In the genomic region with DNA sequence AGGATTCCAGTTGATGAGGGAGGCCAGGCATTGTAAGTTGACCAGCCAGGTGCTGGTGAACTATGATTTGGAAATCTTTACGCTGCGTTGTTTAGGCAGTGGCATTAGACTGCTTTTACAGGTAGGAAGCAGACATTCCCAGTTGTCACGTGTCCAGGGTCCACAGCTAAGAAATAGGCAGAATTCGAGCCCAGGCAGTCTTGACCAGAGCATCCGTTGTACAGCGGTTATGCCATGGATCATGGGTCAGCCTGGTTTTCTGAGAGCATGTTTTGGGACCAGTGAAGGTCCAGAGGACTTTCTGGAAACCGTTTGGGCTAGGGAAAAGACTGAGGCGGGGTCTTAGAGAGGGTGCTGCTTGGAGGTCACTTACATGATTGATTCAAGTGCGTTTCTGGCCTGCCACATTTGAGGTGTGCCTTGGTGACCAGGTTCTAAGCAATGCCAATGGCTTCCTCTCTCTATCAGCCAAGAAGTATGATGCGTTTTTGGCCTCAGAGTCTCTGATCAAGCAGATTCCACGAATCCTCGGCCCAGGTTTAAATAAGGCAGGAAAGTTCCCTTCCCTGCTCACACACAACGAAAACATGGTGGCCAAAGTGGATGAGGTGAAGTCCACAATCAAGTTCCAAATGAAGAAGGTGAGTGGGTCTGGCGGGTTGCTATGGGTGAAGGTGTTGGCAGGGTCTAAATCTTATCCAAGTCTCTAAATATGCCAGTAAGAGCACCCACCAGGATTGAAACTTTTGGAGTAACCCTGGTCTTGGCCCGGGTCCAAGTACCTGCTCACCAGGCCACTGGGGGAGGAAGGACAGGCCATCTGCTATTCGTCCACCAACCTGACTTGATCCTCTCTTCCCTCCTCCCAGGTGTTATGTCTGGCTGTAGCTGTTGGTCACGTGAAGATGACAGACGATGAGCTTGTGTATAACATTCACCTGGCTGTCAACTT, we compare ENCODE assay signal across 8 cellular contexts. TPM values are rescaled to one million over a fixed set of nuclear protein-coding genes. Genes with fewer than 3 reads are reported as not detected.
DNase-seq lines count a peak whose midpoint lies in the region; ATAC-seq and TF ChIP-seq lines count a peak whose summit lies in the region.

No MANE protein-coding gene starts in this region.

- DNase-seq in G401 (ENCODE audit: low spot score) (peak; percentile 41), NCI-H69 (lab: John Stamatoyannopoulos, UW) (peak; percentile 49), chondrocyte (ENCODE audit: low spot score) (no peak), naive B cell (no peak), NCI-H2227 (lab: John Stamatoyannopoulos, UW; ENCODE audit: unreplicated experiment) (no peak)

- no peak for TF ChIP-seq CTCF in chondrocyte (IDR thresholded peaks at IDR 0.05)

- H3K27me3 Mint-ChIP-seq in chondrocyte (ENCODE audit: low read depth): no peaks in the 10 kb centered on the region
- no peaks in the 10 kb centered on the region for H3K27me3 Mint-ChIP-seq in naive B cell

- peak overlapping the region; percentile 97 for H3K4me3 Mint-ChIP-seq in chondrocyte (ENCODE audit: unreplicated experiment)
- H3K4me3 Mint-ChIP-seq in naive B cell: peak overlapping the region; percentile 94 to 99 (median 98)

- H3K4me1 Mint-ChIP-seq in chondrocyte (ENCODE audit: low read depth): peaks cover 41% of the 10 kb centered on the region
- peaks cover 28 to 44% (median 38%) of the 10 kb centered on the region in 3 donors for H3K4me1 Mint-ChIP-seq in naive B cell

- ATAC-seq in naive B cell (ENCODE audit: low read depth in 2 of 2) (no peak), GM19351 (IDR thresholded peaks at IDR 0.05; ENCODE audit: unreplicated experiment) (no peak), GM21529 (IDR thresholded peaks at IDR 0.05; ENCODE audit: unreplicated experiment) (no peak), HG02938 (IDR thresholded peaks at IDR 0.05; ENCODE audit: unreplicated experiment) (no peak)

- in situ Hi-C loops in G401 (cut with HindIII; ENCODE audit: low sequenced_read_pairs): no loop called here

- no peaks in the 10 kb centered on the region for H3K9me3 Mint-ChIP-seq in chondrocyte (ENCODE audit: low read depth)
- no peaks in the 10 kb centered on the region for H3K9me3 Mint-ChIP-seq in naive B cell

- peaks cover 22% of the 10 kb centered on the region for H3K36me3 Mint-ChIP-seq in chondrocyte (ENCODE audit: low read depth)
- H3K36me3 Mint-ChIP-seq in naive B cell: no peaks in the 10 kb centered on the region

- peak overlapping the region; percentile 99 for H3K27ac Mint-ChIP-seq in chondrocyte (ENCODE audit: unreplicated experiment)
- H3K27ac Mint-ChIP-seq in naive B cell: peak overlapping the region; percentile 70 to 100 (median 95)

RNA-seq across cellular contexts. Expression of a gene that starts 1.8 kb away (rescaled TPM):
- 3,184 and 4,000 TPM in 2 replicates for total RNA-seq in G401 (2014; rRNA removed; shearing (Covaris generic))
- total RNA-seq in chondrocyte: 844 to 899 TPM (median 848 TPM) in 3 replicates
- 1,000 to 10,000 TPM in 4 of 6 donors, 100 to 1,000 TPM in 2; 756 to 1,303 (median 1,016) TPM for polyA plus RNA-seq in naive B cell (ENCODE audit: low read depth in 6 of 6)

RNA-seq across cellular contexts. Expression of a gene that starts 17.8 kb away (rescaled TPM):
- total RNA-seq in G401 (2014; rRNA removed; shearing (Covaris generic)): 21.0 and 22.2 TPM in 2 replicates
- 5.6 to 7.4 TPM (median 6.8 TPM) in 3 replicates for total RNA-seq in chondrocyte
- 1 to 10 TPM; 2.8 to 9.7 (median 6.2) TPM for polyA plus RNA-seq in naive B cell (ENCODE audit: low read depth in 6 of 6)

RNA-seq across cellular contexts. Expression of a gene that starts 26.9 kb away (rescaled TPM):
- total RNA-seq in G401 (2014; rRNA removed; shearing (Covaris generic)): 15.6 and 19.4 TPM in 2 replicates
- total RNA-seq in chondrocyte: 35.1 to 57.1 TPM (median 56.8 TPM) in 3 replicates
- polyA plus RNA-seq in naive B cell (ENCODE audit: low read depth in 6 of 6): under 1 TPM in 3 of 6 donors, not detected in 3; 0.14 to 0.47 (median 0.45) TPM

RNA-seq across cellular contexts. Expression of a gene that starts 42.7 kb away (rescaled TPM):
- not detected in 2 replicates for total RNA-seq in G401 (2014; rRNA removed; shearing (Covaris generic))
- total RNA-seq in chondrocyte: not detected in 3 replicates
- not detected for polyA plus RNA-seq in naive B cell (ENCODE audit: low read depth in 6 of 6)

Comparison
In these comparisons a context has a peak if more than half of its experiments do, and no peak if none do; other contexts are left out.
1. DNase-seq: peak in G401 (single experiment) and NCI-H69 (single experiment); none in chondrocyte (single experiment), naive B cell (single experiment) and NCI-H2227 (single experiment).